In the genomic region with DNA sequence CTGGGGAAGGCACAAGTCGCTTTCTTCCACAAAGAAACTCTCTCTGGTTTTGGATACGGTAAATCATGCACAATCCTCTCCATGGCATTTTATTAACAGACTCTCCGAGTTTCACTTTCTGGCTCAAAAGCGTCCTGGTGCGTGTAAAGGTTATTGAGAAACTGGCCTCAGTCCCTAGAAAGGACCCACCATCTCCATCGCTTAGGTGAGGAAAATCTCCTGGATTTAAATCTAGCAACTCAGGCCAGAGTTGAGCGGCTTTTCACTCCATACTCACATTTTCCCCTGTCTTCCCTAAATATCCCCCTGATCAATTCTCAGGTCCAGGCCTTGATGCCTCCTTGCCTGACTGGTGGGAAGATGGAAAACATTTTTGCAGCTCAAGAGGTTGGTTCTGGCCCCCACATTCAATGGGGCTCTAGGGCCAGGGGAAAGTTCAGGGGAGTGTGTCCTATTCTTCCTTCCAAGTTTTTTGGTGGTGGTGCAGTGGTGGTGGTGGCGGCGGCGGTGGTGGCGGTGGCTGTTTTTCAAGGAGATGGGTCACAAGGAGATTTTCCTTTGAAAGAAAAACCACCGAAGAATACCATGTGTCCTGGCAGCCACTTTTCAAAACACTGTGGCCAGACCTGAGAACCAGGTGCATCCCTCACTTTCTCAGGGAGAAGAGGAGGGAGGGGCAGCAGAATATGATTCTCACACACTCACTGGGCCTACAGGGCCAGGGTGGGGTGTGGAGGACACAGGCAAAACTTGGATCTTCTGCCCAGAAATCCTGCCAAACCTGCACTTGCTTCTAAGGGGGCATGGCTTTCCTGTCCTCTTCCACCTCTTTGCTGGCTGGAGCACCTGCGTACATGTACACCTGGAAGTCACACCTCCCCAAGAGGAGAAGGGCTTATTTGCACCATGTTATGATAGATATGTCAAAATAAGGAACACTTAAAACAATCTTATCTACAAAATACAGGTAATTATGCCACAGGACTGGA, we compare ENCODE assay signal across 8 cellular contexts. TPM values are rescaled to one million over a fixed set of nuclear protein-coding genes. Genes with fewer than 3 reads are reported as not detected.
DNase-seq lines count a peak whose midpoint lies in the region; ATAC-seq and TF ChIP-seq lines count a peak whose summit lies in the region.

No MANE protein-coding gene starts in this region.

- H3K9ac ChIP-seq in ES-I3 (ENCODE audit: low read depth, low read length) (peak overlapping the region; percentile 59), HUES64 (ENCODE audit: low read depth, low read length) (peak overlapping the region; percentile 74), neural progenitor cell (no peak overlapping the region)

- DNase-seq in neural progenitor cell (ENCODE audit: low spot score): no peak
- DNase-seq in lower leg skin (ENCODE audit: low spot score in 2 of 2): no peak
- DNase-seq in erythroblast (lab: John Stamatoyannopoulos, UW): no peak

- H3K27ac ChIP-seq in HUES64 (ENCODE audit: low read depth, low read length) (peak overlapping the region; percentile 90), cingulate gyrus (ENCODE audit: low read depth, low read length) (peak overlapping the region; percentile 88), neural progenitor cell (no peak overlapping the region)

- H3K9me3 Mint-ChIP-seq in neural progenitor cell: no peaks in the 10 kb centered on the region

- TF ChIP-seq POLR2A in lower leg skin (IDR thresholded peaks at IDR 0.05) (no peak), erythroblast (IDR thresholded peaks at IDR 0.05; ENCODE audit: low read length) (no peak)

- ATAC-seq in HG02970 (IDR thresholded peaks at IDR 0.05; ENCODE audit: low FRiP score, unreplicated experiment): no peak
- no peak for ATAC-seq in HG02642 (IDR thresholded peaks at IDR 0.05; ENCODE audit: poor library complexity, unreplicated experiment)

- no peaks in the 10 kb centered on the region for H3K79me2 ChIP-seq in neural progenitor cell (ENCODE audit: low read depth)

- H3K27me3 ChIP-seq in HUES64 (ENCODE audit: insufficient read depth, low read length) (peaks cover 35% of the 10 kb centered on the region), neural progenitor cell (peaks cover 81% of the 10 kb centered on the region)

- H3K4me1 Mint-ChIP-seq in neural progenitor cell: peaks cover 58% of the 10 kb centered on the region

- peaks cover 9% of the 10 kb centered on the region for H3K27me3 Mint-ChIP-seq in neural progenitor cell (ENCODE audit: insufficient read depth, low read depth)

- 48% methylated on average over 13 of the region's 13 CpGs for whole genome bisulfite sequencing in HUES64
- WGBS in lower leg skin, 2 donors: 47 to 49% methylated on average over 13 of the region's 13 CpGs

- H3K9me3 ChIP-seq in ES-I3 (ENCODE audit: control insufficient read depth, insufficient read depth, low read length) (no peaks in the 10 kb centered on the region), HUES64 (ENCODE audit: insufficient read depth, low read depth, low read length) (no peaks in the 10 kb centered on the region), neural progenitor cell (ENCODE audit: low read depth) (no peaks in the 10 kb centered on the region)

- H3K27ac Mint-ChIP-seq in neural progenitor cell: peak overlapping the region; percentile 99

- peak overlapping the region; percentile 20 for H2AFZ ChIP-seq in neural progenitor cell (replicated peaks)

- peak overlapping the region; percentile 90 for H3K4me3 Mint-ChIP-seq in neural progenitor cell

- no peaks in the 10 kb centered on the region for H3K36me3 Mint-ChIP-seq in neural progenitor cell

- H4K20me1 ChIP-seq in neural progenitor cell (ENCODE audit: low read depth): peaks cover 21% of the 10 kb centered on the region

- TF ChIP-seq CTCF in neural progenitor cell (IDR thresholded peaks at IDR 0.05) (no peak), lower leg skin (IDR thresholded peaks at IDR 0.05) (no peak)

- H3K4me1 ChIP-seq in ES-I3 (ENCODE audit: insufficient read depth, low read length) (peaks cover 31% of the 10 kb centered on the region), HUES64 (ENCODE audit: insufficient read depth, low read length) (peaks cover 22% of the 10 kb centered on the region; the same call in 1 of the 2 replicates), neural progenitor cell (peaks cover 15% of the 10 kb centered on the region)

- H3F3A ChIP-seq in neural progenitor cell (ENCODE audit: low read depth): peaks cover 11% of the 10 kb centered on the region

- peak overlapping the region; percentile 87 for H3K4me2 ChIP-seq in neural progenitor cell

- H3K4me3 ChIP-seq in HUES64 (ENCODE audit: low read length) (peak overlapping the region; percentile 78), neural progenitor cell (peak overlapping the region; percentile 77), lower leg skin (ENCODE audit: low read depth, poor library complexity, severe bottlenecking) (no peak overlapping the region)

- H3K36me3 ChIP-seq in ES-I3 (ENCODE audit: insufficient read depth, low read length) (no peaks in the 10 kb centered on the region), HUES64 (ENCODE audit: insufficient read depth, low read length) (no peaks in the 10 kb centered on the region), neural progenitor cell (no peaks in the 10 kb centered on the region)

- intact Hi-C loops in lower leg skin (cut with DNase I; ENCODE audit: low total_unique reads): no loop called here

RNA-seq across cellular contexts. Expression of a gene that starts 46.7 kb away (rescaled TPM):
- polyA plus RNA-seq in HUES64 (2013, experiment 1 of 2): 42.4 TPM
- polyA plus RNA-seq in HUES64 (2013, experiment 2 of 2): 43.4 TPM
- 25.9 and 37.3 TPM in 2 replicates for total RNA-seq in neural progenitor cell (ENCODE audit: low replicate concordance)
- total RNA-seq in lower leg skin: 1 to 10 TPM; 4.6 to 8.5 (median 6.6) TPM
